In the genomic region with DNA sequence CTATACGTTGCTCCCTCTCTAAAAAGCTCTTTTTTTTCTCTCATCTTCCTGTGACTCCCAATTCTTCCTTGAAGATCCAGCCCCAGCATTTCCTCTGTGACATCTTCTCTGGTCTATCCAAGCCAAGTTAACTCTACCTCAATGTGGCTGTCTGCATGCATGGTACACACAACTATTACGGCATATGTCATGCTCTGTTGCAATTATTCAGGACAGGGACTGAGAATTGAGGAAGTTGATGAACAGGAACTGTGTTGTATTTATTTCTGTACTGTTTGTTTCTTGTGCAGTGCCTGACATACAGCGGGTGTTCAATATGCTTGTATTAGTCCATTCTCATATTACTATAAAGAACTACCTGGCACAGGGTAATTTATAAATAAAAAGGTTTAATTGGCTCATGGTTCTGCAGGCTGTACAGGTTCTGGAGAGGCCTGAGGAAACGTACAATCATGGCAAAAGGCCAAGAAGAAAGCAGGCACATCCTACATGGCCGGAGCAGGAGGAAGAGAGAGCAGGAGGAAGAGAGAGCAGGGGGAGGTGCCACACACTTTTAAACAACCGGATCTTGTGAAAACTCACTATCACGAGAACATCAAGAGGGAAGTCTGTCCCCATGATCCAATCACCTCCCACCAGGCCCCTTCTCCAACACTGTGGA, we compare ENCODE assay signal across 23 cellular contexts. TPM values are rescaled to one million over a fixed set of nuclear protein-coding genes. Genes with fewer than 3 reads are reported as not detected.
DNase-seq lines count a peak whose midpoint lies in the region; ATAC-seq and TF ChIP-seq lines count a peak whose summit lies in the region.
"Had no signal": no experiment of that assay in that cellular context is flagged by ENCODE, and none has a peak within 500 bp of the region (broad histone marks: within the 10 kb centered on the region; RNA-seq: fewer than 3 reads in every experiment).

No MANE protein-coding gene starts in this region.

- peaks cover 29% of the 10 kb centered on the region for H3K4me1 Mint-ChIP-seq in stimulated activated memory B cell treated with anti-CD40 and anti-IgM and Interleukin-4, amounts not matched to agents 10 μg/mL and 1 μg/mL and 100 μg/mL, for 72 hours
- H3K4me1 Mint-ChIP-seq in Caco-2 (ENCODE audit: low read depth, unreplicated experiment) (peaks cover 15% of the 10 kb centered on the region), neural progenitor cell (no peaks in the 10 kb centered on the region)
- H3K4me1 Mint-ChIP-seq: H9 had no signal

- no peaks in the 10 kb centered on the region for H3K27me3 ChIP-seq in Caco-2 (replicated peaks; ENCODE audit: control insufficient read depth, insufficient read depth, low read length)
- no peaks in the 10 kb centered on the region for H3K27me3 ChIP-seq in neural progenitor cell
- H3K27me3 ChIP-seq: adrenal gland, pancreas had no signal

- no peaks in the 10 kb centered on the region for H3K9me3 ChIP-seq in OCI-LY7 (ENCODE audit: low read length)
- 0 out of 2 replicates have a peak, but pooled peaks cover 4% of the 10 kb centered on the region for H3K9me3 ChIP-seq in Caco-2
- H3K9me3 ChIP-seq in neural progenitor cell (ENCODE audit: low read depth), result no peaks in the 10 kb centered on the region
- H3K9me3 ChIP-seq: adrenal gland, pancreas had no signal

- no peaks in the 10 kb centered on the region for H3K36me3 ChIP-seq in OCI-LY7 (ENCODE audit: insufficient read depth, low read length)
- no peaks in the 10 kb centered on the region for H3K36me3 ChIP-seq in Caco-2 (ENCODE audit: control insufficient read depth, insufficient read depth, low read length)
- H3K36me3 ChIP-seq in neural progenitor cell, result no peaks in the 10 kb centered on the region
- H3K36me3 ChIP-seq: adrenal gland, pancreas had no signal

- peaks cover 12% of the 10 kb centered on the region for H3K4me1 ChIP-seq in OCI-LY7 (ENCODE audit: insufficient read depth, low read length, poor library complexity, severe bottlenecking)
- H3K4me1 ChIP-seq in Caco-2, result peaks cover 18% of the 10 kb centered on the region
- H3K4me1 ChIP-seq in neural progenitor cell, result no peaks in the 10 kb centered on the region
- H3K4me1 ChIP-seq: adrenal gland, pancreas had no signal

- intact Hi-C loops in OCI-LY7 (cut with micrococcal nuclease; ENCODE audit: unreplicated experiment), result no loop called here
- intact Hi-C loops in left cardiac atrium (cut with DNase I), result no loop called here
- intact Hi-C loops in Caco-2 (cut with micrococcal nuclease; ENCODE audit: unreplicated experiment), result no loop called here

- H3K4me2 ChIP-seq in OCI-LY7 (ENCODE audit: low read length) (peak overlapping the region; percentile 20), neural progenitor cell (no peak overlapping the region)
- H3K4me2 ChIP-seq: KMS-11 had no signal

- peak; percentile 8 for DNase-seq in NCI-H1694 treated with DMSO at 0.1 percent for 48 hours (lab: John Stamatoyannopoulos, UW)
- DNase-seq in NCI-H1694 (lab: John Stamatoyannopoulos, UW), result no peak
- DNase-seq in OCI-LY7 (ENCODE audit: low spot score), result no peak
- DNase-seq in left cardiac atrium, result no peak
- no peak for DNase-seq in Caco-2
- DNase-seq in NCI-H524 treated with DMSO at 0.1 percent for 48 hours (lab: John Stamatoyannopoulos, UW), result no peak
- DNase-seq in neural progenitor cell (ENCODE audit: low spot score), result no peak
- DNase-seq: activated T-cell treated with anti-CD3 and anti-CD28 coated beads, Interleukin-2, amount 50 U/mL, for 72 hours; CD4-positive, alpha-beta memory T cell; central memory CD4-positive, alpha-beta T cell; H9; NCI-H187; NCI-H524; pancreas; stimulated activated CD4-positive, alpha-beta T cell treated with anti-CD3 and anti-CD28 coated beads, Interleukin-15, amount 100 ng/mL, for 24 hours had no signal

- H2AFZ ChIP-seq in OCI-LY7 (ENCODE audit: low read length) (peak overlapping the region; percentile 52), neural progenitor cell (replicated peaks) (no peak overlapping the region)

- no peaks in the 10 kb centered on the region for H3K27me3 Mint-ChIP-seq in stimulated activated memory B cell treated with anti-CD40 and anti-IgM and Interleukin-4, amounts not matched to agents 10 μg/mL and 1 μg/mL and 100 μg/mL, for 72 hours
- H3K27me3 Mint-ChIP-seq in Caco-2 (ENCODE audit: insufficient read depth, unreplicated experiment), result no peaks in the 10 kb centered on the region
- peaks cover 5% of the 10 kb centered on the region for H3K27me3 Mint-ChIP-seq in neural progenitor cell (ENCODE audit: insufficient read depth, low read depth)

- H3K79me2 ChIP-seq in OCI-LY7 (ENCODE audit: insufficient read depth, low read depth, low read length) (no peaks in the 10 kb centered on the region), neural progenitor cell (ENCODE audit: low read depth) (no peaks in the 10 kb centered on the region)

- TF ChIP-seq CTCF in OCI-LY7 (conservative IDR thresholded peaks at IDR 0.05; ENCODE audit: low read length) (no peak), Caco-2 (IDR thresholded peaks at IDR 0.05; ENCODE audit: insufficient read depth in 1 of 2, low read depth in 1 of 2, low read length in 1 of 2, severe bottlenecking in 1 of 2, unreplicated experiment in 1 of 2) (no peak), neural progenitor cell (IDR thresholded peaks at IDR 0.05) (no peak)

- no peaks in the 10 kb centered on the region for H3K36me3 Mint-ChIP-seq in stimulated activated memory B cell treated with anti-CD40 and anti-IgM and Interleukin-4, amounts not matched to agents 10 μg/mL and 1 μg/mL and 100 μg/mL, for 72 hours
- H3K36me3 Mint-ChIP-seq in Caco-2 (ENCODE audit: insufficient read depth, unreplicated experiment) (no peaks in the 10 kb centered on the region), neural progenitor cell (no peaks in the 10 kb centered on the region)
- H3K36me3 Mint-ChIP-seq: CD4-positive, alpha-beta memory T cell; mesothelial cell of epicardium had no signal

- H3K4me3 Mint-ChIP-seq in stimulated activated memory B cell treated with anti-CD40 and anti-IgM and Interleukin-4, amounts not matched to agents 10 μg/mL and 1 μg/mL and 100 μg/mL, for 72 hours, result peak overlapping the region; percentile 17
- H3K4me3 Mint-ChIP-seq in Caco-2 (ENCODE audit: unreplicated experiment) (no peak overlapping the region), neural progenitor cell (no peak overlapping the region)
- H3K4me3 Mint-ChIP-seq: activated T-cell treated with anti-CD3 and anti-CD28 coated beads, Interleukin-2, amount 50 U/mL, for 72 hours; CD4-positive, alpha-beta memory T cell; H9; mesothelial cell of epicardium; T-helper 2 cell treated with Interferon-gamma antibody and Interleukin-4, amounts not matched to agents 5 μg/mL and 100 μg/mL, for 36 hours had no signal

- ATAC-seq in left cardiac atrium, result peak; percentile 44 to 75
- ATAC-seq in stimulated activated memory B cell treated with anti-CD40 and anti-IgM and Interleukin-4, amounts not matched to agents 10 μg/mL and 1 μg/mL and 100 μg/mL, for 72 hours, result peak; percentile 76
- ATAC-seq: activated T-cell treated with anti-CD3 and anti-CD28 coated beads, Interleukin-2, amount 50 U/mL, for 72 hours had no signal

- peak overlapping the region; percentile 66 for H3K27ac Mint-ChIP-seq in stimulated activated memory B cell treated with anti-CD40 and anti-IgM and Interleukin-4, amounts not matched to agents 10 μg/mL and 1 μg/mL and 100 μg/mL, for 72 hours
- H3K27ac Mint-ChIP-seq in Caco-2 (ENCODE audit: unreplicated experiment) (no peak overlapping the region), neural progenitor cell (no peak overlapping the region)
- H3K27ac Mint-ChIP-seq: activated T-cell treated with anti-CD3 and anti-CD28 coated beads, Interleukin-2, amount 50 U/mL, for 72 hours; CD4-positive, alpha-beta memory T cell; H9; mesothelial cell of epicardium; T-helper 2 cell treated with Interferon-gamma antibody and Interleukin-4, amounts not matched to agents 5 μg/mL and 100 μg/mL, for 36 hours had no signal

- BruUV-seq in OCI-LY7 (replicated peaks; lab: Mats Ljungman, UMichigan) (no TSS peak), Caco-2 (replicated peaks; lab: Mats Ljungman, UMichigan) (no TSS peak)

- H3F3A ChIP-seq in neural progenitor cell (ENCODE audit: low read depth), result no peaks in the 10 kb centered on the region

- H3K27ac ChIP-seq in OCI-LY7 (ENCODE audit: low read depth, low read length, poor library complexity, severe bottlenecking) (no peak overlapping the region), neural progenitor cell (no peak overlapping the region)
- H3K27ac ChIP-seq: 22Rv1, KMS-11, pancreas, RWPE1 had no signal

- POLR2A ChIA-PET in OCI-LY7 (lab: Charles Lee), result interaction anchor here (0.9 to 1.1 kb wide), 3 partner anchors 12 to 25 kb away, joined by 3 to 6 read pairs (median 4); partner anchors contain the start of gene LLCFC1
- POLR2A ChIA-PET in Caco-2 (lab: Charles Lee), result no interaction called here

- no peak overlapping the region for H3K9ac ChIP-seq in neural progenitor cell
- H3K9ac ChIP-seq: KMS-11 had no signal

- H3K9me2 ChIP-seq in OCI-LY7 (ENCODE audit: insufficient read depth, low read length), result 0 out of 2 replicates have a peak, but pooled peaks cover 4% of the 10 kb centered on the region

- H3K4me3 ChIP-seq in OCI-LY7 (ENCODE audit: low read depth, low read length, poor library complexity, severe bottlenecking) (no peak overlapping the region), Caco-2 (ENCODE audit: low read depth, low read length) (no peak overlapping the region), neural progenitor cell (no peak overlapping the region)
- H3K4me3 ChIP-seq: adrenal gland, pancreas had no signal

- peaks cover 5% of the 10 kb centered on the region for H3K9me3 Mint-ChIP-seq in stimulated activated memory B cell treated with anti-CD40 and anti-IgM and Interleukin-4, amounts not matched to agents 10 μg/mL and 1 μg/mL and 100 μg/mL, for 72 hours
- H3K9me3 Mint-ChIP-seq in Caco-2 (ENCODE audit: unreplicated experiment) (no peaks in the 10 kb centered on the region), neural progenitor cell (peaks cover 3% of the 10 kb centered on the region)
- H3K9me3 Mint-ChIP-seq: activated T-cell treated with anti-CD3 and anti-CD28 coated beads, Interleukin-2, amount 50 U/mL, for 72 hours; CD4-positive, alpha-beta memory T cell; mesothelial cell of epicardium; T-helper 2 cell treated with Interferon-gamma antibody and Interleukin-4, amounts not matched to agents 5 μg/mL and 100 μg/mL, for 36 hours had no signal

- CTCF ChIA-PET in OCI-LY7 (lab: Charles Lee; ENCODE audit: unreplicated experiment) (no interaction called here), Caco-2 (lab: Charles Lee) (no interaction called here)

- H4K20me1 ChIP-seq in OCI-LY7 (ENCODE audit: insufficient read depth, low read length) (no peaks in the 10 kb centered on the region), neural progenitor cell (ENCODE audit: low read depth) (no peaks in the 10 kb centered on the region)

RNA-seq across cellular contexts. Expression of gene TRPV5, which starts 6.3 kb away (rescaled TPM):
- total RNA-seq in OCI-LY7 (2014; rRNA removed; shearing (Covaris generic)), result 0.06 TPM in 1 of 2 replicates, not detected in the other
- total RNA-seq in OCI-LY7 (2022) (not detected in 2 replicates), left cardiac atrium (not detected), Caco-2 (2022) (not detected in 2 replicates), neural progenitor cell (ENCODE audit: low replicate concordance) (not detected in 2 replicates)
- total RNA-seq: adrenal gland; CD4-positive, alpha-beta memory T cell; H9 had no signal

RNA-seq across cellular contexts. Expression of gene LLCFC1, which starts 12.1 kb away (rescaled TPM):
- not detected in 2 replicates for total RNA-seq in OCI-LY7 (2014; rRNA removed; shearing (Covaris generic))
- total RNA-seq in OCI-LY7 (2022) (not detected in 2 replicates), left cardiac atrium (not detected), Caco-2 (2022) (not detected in 2 replicates), neural progenitor cell (ENCODE audit: low replicate concordance) (not detected in 2 replicates)
- total RNA-seq: activated T-cell treated with anti-CD3 and anti-CD28 coated beads, Interleukin-2, amount 50 U/mL, for 72 hours; adrenal gland; CD4-positive, alpha-beta memory T cell; Daoy; H9; mesothelial cell of epicardium; pancreas had no signal

RNA-seq across cellular contexts. Expression of gene KEL, which starts 34.9 kb away (rescaled TPM):
- total RNA-seq in OCI-LY7 (2014; rRNA removed; shearing (Covaris generic)), result 1.5 and 2.9 TPM in 2 replicates
- 1.9 and 2.2 TPM in 2 replicates for total RNA-seq in OCI-LY7 (2022)
- under 1 TPM in 1 of 2 donors, not detected in 1; 0.15 TPM for total RNA-seq in left cardiac atrium
- total RNA-seq in Caco-2 (2022), result 0.35 TPM in 1 of 2 replicates, not detected in the other
- total RNA-seq in neural progenitor cell (ENCODE audit: low replicate concordance), result 2.0 TPM in 1 of 2 replicates, not detected in the other
- total RNA-seq: Daoy had no signal

RNA-seq across cellular contexts. Expression of gene TRPV6, which starts 41.7 kb away (rescaled TPM):
- total RNA-seq in OCI-LY7 (2014; rRNA removed; shearing (Covaris generic)), result not detected in 2 replicates
- not detected in 2 replicates for total RNA-seq in OCI-LY7 (2022)
- total RNA-seq in left cardiac atrium, result under 1 TPM; 0.24 to 0.27 TPM
- total RNA-seq in Caco-2 (2022), result 2.3 and 4.0 TPM in 2 replicates
- total RNA-seq in neural progenitor cell (ENCODE audit: low replicate concordance), result not detected in 2 replicates
- total RNA-seq: CD4-positive, alpha-beta memory T cell; Daoy had no signal
